17 cellular contexts compared by ENCODE assay signal in the genomic region with DNA sequence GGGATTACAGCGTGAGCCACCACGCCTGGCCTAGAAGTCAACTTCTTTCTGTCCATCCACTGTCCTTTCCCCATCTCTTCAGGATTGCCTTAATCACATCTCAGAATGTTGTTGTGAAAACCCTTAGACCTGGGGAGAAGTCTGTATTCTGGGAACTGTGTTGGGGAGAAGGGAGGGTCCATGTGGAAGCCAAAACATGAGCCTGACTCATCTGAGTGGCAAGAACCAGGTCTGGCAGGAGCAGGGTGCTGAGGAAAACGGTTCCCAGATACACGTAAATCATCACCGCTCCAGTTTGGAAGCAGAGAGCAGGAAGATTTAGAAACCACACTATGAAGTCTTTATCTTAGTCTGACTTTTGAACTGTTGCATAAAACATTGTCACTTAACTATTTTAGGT.
DNase-seq lines count a peak whose midpoint lies in the region; ATAC-seq, FAIRE-seq and TF ChIP-seq lines count a peak whose summit lies in the region.
"Had no signal": no experiment of that assay in that cellular context is flagged by ENCODE, and none has a peak within 500 bp of the region (broad histone marks: within the 10 kb centered on the region; RNA-seq: fewer than 3 reads in every experiment).

No MANE protein-coding gene starts in this region.

- POLR2A ChIA-PET in HepG2 (lab: Yijun Ruan, JAX), result no interaction called here

- H3K36me3 ChIP-seq in right lobe of liver (no peaks in the 10 kb centered on the region), HepG2 (replicated peaks in 1 of 2; ENCODE audit: control insufficient read depth in 1 of 2, insufficient read depth in 2 of 2, low read length in 2 of 2) (peaks cover 2 to 15% of the 10 kb centered on the region in 2 experiments; a peak in 4 of 5 replicates)

- TF ChIP-seq POLR2A in right lobe of liver (IDR thresholded peaks at IDR 0.05) (no peak), HepG2 (IDR thresholded peaks at IDR 0.05; ENCODE audit: insufficient read depth in 1 of 2, low read depth in 2 of 2, low read length in 2 of 2) (no peak)

- no peak for FAIRE-seq in HepG2 (lab: Jason Lieb, UNC)
- FAIRE-seq: endothelial cell of umbilical vein, GM12878 had no signal

- H3K4me3 ChIP-seq in right lobe of liver (no peak overlapping the region), HepG2 (replicated peaks in 1 of 3; ENCODE audit: insufficient read depth in 1 of 3, low read depth in 2 of 3, low read length in 3 of 3) (no peak overlapping the region)
- H3K4me3 ChIP-seq: GM12878, mucosa of descending colon, suprapubic skin had no signal

- H3K4me2 ChIP-seq in HepG2 (ENCODE audit: low read depth, low read length), result no peak overlapping the region

- intact Hi-C loops in right lobe of liver (cut with DNase I), result no loop called here
- intact Hi-C loops in HepG2 (cut with micrococcal nuclease; ENCODE audit: unreplicated experiment), result no loop called here

- no peak for TF ChIP-seq CTCF in right lobe of liver (IDR thresholded peaks at IDR 0.05)
- TF ChIP-seq CTCF in HepG2 (CRISPR knock-in tag; IDR thresholded peaks at IDR 0.05), result no peak
- no peak for TF ChIP-seq CTCF in omental fat pad (IDR thresholded peaks at IDR 0.05)

- CTCF ChIA-PET in HepG2 (lab: Yijun Ruan, JAX; ENCODE audit: low intra/inter-chr PET ratio, low total read pairs), result no interaction called here

- WGBS in right lobe of liver (ENCODE audit: insufficient coverage, low coverage, low lambda C conversion rate, missing lambda C conversion rate), result 48% methylated on average over 5 of the region's 5 CpGs
- WGBS in HepG2 (ENCODE audit: low lambda C conversion rate), result 93% methylated on average over 5 of the region's 5 CpGs

- no peaks in the 10 kb centered on the region for H3K79me2 ChIP-seq in HepG2 (ENCODE audit: insufficient read depth, low read length)

- no TSS peak for BruUV-seq in HepG2 (replicated peaks; lab: Mats Ljungman, UMichigan)

- no peaks in the 10 kb centered on the region for H3K9me3 ChIP-seq in right lobe of liver
- no peaks in the 10 kb centered on the region for H3K9me3 ChIP-seq in HepG2 (ENCODE audit: low read length)
- H3K9me3 ChIP-seq: mucosa of descending colon, suprapubic skin had no signal

- in situ Hi-C loops in HepG2 (cut with HindIII; ENCODE audit: extremely low pct_ligation_motif_present, low pct_unique_long_range_greater_than_20kb), result no loop called here

- TF ChIP-seq EP300 in HepG2 (IDR thresholded peaks at IDR 0.05; ENCODE audit: low read depth in 2 of 2, low read length in 2 of 2) (no peak), HepG2 (CRISPR knock-in tag; IDR thresholded peaks at IDR 0.05; ENCODE audit: borderline replicate concordance) (no peak)

- H4K20me1 ChIP-seq in HepG2 (ENCODE audit: insufficient read depth, low read length), result no peaks in the 10 kb centered on the region

- H3K4me1 ChIP-seq in right lobe of liver (peaks cover 0 to 5% (median 0%) of the 10 kb centered on the region in 4 donors), HepG2 (ENCODE audit: insufficient read depth, low read length) (peaks cover 16% of the 10 kb centered on the region)

- ATAC-seq in right lobe of liver (peak; percentile 56 to 91 (median 68)), HepG2 (no peak), omental fat pad (ENCODE audit: low FRiP score) (peak; percentile 97)
- ATAC-seq: GM12878, mucosa of descending colon had no signal

- H2AFZ ChIP-seq in HepG2 (ENCODE audit: low read length), result no peak overlapping the region

- H3K27me3 ChIP-seq in right lobe of liver (no peaks in the 10 kb centered on the region), HepG2 (ENCODE audit: control insufficient read depth in 1 of 2, insufficient read depth in 2 of 2, low read length in 2 of 2) (no peaks in the 10 kb centered on the region)
- H3K27me3 ChIP-seq: suprapubic skin had no signal

- no peak for TF ChIP-seq RAD21 in HepG2 (CRISPR knock-in tag; IDR thresholded peaks at IDR 0.05)

- no peak for DNase-seq in right lobe of liver
- DNase-seq in HepG2 (ENCODE audit: low spot score), result no peak
- peak; percentile 47 for DNase-seq in fibroblast of gingiva (ENCODE audit: low read depth)
- DNase-seq in omental fat pad (ENCODE audit: low spot score), result no peak
- DNase-seq in D341Med (ENCODE audit: low spot score), result no peak
- no peak for DNase-seq in dedifferentiated amniotic fluid mesenchymal stem cell (ENCODE audit: extremely low spot score)
- DNase-seq in stimulated activated CD4-positive, alpha-beta T cell treated with anti-CD3 and anti-CD28 coated beads, Interleukin-2, amount 100 ng/mL, for 48 hours, result no peak
- no peak for DNase-seq in stimulated activated CD4-positive, alpha-beta T cell treated with anti-CD3 and anti-CD28 coated beads, Interleukin-2, amount 100 ng/mL, for 24 hours
- DNase-seq: DMS153, mucosa of descending colon, NCI-H1436 treated with DMSO at 0.1 percent for 48 hours, NCI-H69, retina, RPMI8226 had no signal

- H3K27ac ChIP-seq in right lobe of liver, result no peak overlapping the region
- H3K27ac ChIP-seq in HepG2 (ENCODE audit: extremely low read length, insufficient read depth, low read length), result no peak overlapping the region
- H3K27ac ChIP-seq: suprapubic skin had no signal

- H3K9ac ChIP-seq in HepG2 (ENCODE audit: insufficient read depth, low read depth, low read length), result no peak overlapping the region

TF ChIP-seq in HepG2, 621 proteins besides CTCF, POLR2A, EP300 and RAD21:
- no peak for TF ChIP-seq NPAS2 (CRISPR knock-in tag; IDR thresholded peaks at IDR 0.05; ENCODE audit: borderline replicate concordance)
- TF ChIP-seq MED8 (CRISPR knock-in tag; IDR thresholded peaks at IDR 0.05; ENCODE audit: insufficient replicate concordance), result no peak
- TF ChIP-seq, protein P1, sequence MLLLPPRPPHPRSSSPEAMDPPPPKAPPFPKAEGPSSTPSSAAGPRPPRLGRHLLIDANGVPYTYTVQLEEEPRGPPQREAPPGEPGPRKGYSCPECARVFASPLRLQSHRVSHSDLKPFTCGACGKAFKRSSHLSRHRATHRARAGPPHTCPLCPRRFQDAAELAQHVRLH (CRISPR knock-in tag; IDR thresholded peaks at IDR 0.05; ENCODE audit: borderline replicate concordance, low read depth), result no peak
- TF ChIP-seq ETV5 (CRISPR knock-in tag; IDR thresholded peaks at IDR 0.05; ENCODE audit: borderline replicate concordance), result no peak
- no peak for TF ChIP-seq ZNF235 (CRISPR knock-in tag; IDR thresholded peaks at IDR 0.05; ENCODE audit: borderline replicate concordance)
- no peak for TF ChIP-seq ZNF253 (CRISPR knock-in tag; IDR thresholded peaks at IDR 0.05; ENCODE audit: borderline replicate concordance)
- TF ChIP-seq FLYWCH1 (CRISPR knock-in tag; IDR thresholded peaks at IDR 0.05), result no peak
- no peak for TF ChIP-seq KDM6A (CRISPR knock-in tag; IDR thresholded peaks at IDR 0.05; ENCODE audit: low read depth)
- TF ChIP-seq, protein P2, sequence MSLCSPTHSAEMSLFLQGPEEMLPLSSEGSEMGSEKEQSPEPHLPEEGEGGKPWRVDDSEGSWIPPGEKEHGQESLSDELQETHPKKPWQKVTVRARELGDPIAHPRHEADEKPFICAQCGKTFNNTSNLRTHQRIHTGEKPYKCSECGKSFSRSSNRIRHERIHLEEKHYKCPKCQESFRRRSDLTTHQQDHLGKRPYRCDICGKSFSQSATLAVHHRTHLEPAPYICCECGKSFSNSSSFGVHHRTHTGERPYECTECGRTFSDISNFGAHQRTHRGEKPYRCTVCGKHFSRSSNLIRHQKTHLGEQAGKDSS (CRISPR knock-in tag; IDR thresholded peaks at IDR 0.05; ENCODE audit: borderline replicate concordance, low read depth), result no peak
TF ChIP-seq in HepG2: peak in this region for 0.
